8 cellular contexts compared by ENCODE assay signal in genomic region chr15:55289573-55290360, GRCh38. TPM values are rescaled to one million over a fixed set of nuclear protein-coding genes. Genes with fewer than 3 reads are reported as not detected.
DNase-seq lines count a peak whose midpoint lies in the region; ATAC-seq and TF ChIP-seq lines count a peak whose summit lies in the region.

Gene RAB27A, minus strand, starts transcription at chr15:55289813. Its CDS starts 54,879 bp downstream, at chr15:55234934.

- peak within 1 kb of the TSS; percentile 90 for H3K4me3 ChIP-seq in AG10803 (ENCODE audit: low read length)
- H3K4me3 ChIP-seq in PC-3 (ENCODE audit: low read length) = peak within 1 kb of the TSS; percentile 98

- no TSS peak for BruUV-seq in PC-3 (replicated peaks; lab: Mats Ljungman, UMichigan)

- no peak for TF ChIP-seq CTCF in AG10803 (conservative IDR thresholded peaks at IDR 0.05; ENCODE audit: low read length)
- no peak for TF ChIP-seq CTCF in PC-3 (conservative IDR thresholded peaks at IDR 0.05; ENCODE audit: low read depth, low read length)
- TF ChIP-seq CTCF in natural killer cell (IDR thresholded peaks at IDR 0.05) = no peak

- no peaks in the 10 kb centered on the region for H3K9me3 ChIP-seq in PC-3 (ENCODE audit: low read length)

- peak within 1 kb of the TSS; percentile 87 for H3K9ac ChIP-seq in PC-3 (ENCODE audit: low read length)

- ATAC-seq in GM18907 (IDR thresholded peaks at IDR 0.05; ENCODE audit: unreplicated experiment) = peak; percentile 80
- peak; percentile 59 for ATAC-seq in HG03139 (IDR thresholded peaks at IDR 0.05; ENCODE audit: unreplicated experiment)
- ATAC-seq in PC-3 = peak; percentile 89
- ATAC-seq in esophagus mucosa = peak; percentile 81
- peak; percentile 76 to 84 (median 81) for ATAC-seq in natural killer cell
- ATAC-seq in stimulated activated naive CD8-positive, alpha-beta T cell treated with anti-CD3 and anti-CD28 coated beads, Interleukin-15, Interleukin-2, amounts not matched to agents 100 U/mL and 50 U/mL, for 24 hours = peak; percentile 80

- POLR2A ChIA-PET in PC-3 (lab: Charles Lee; ENCODE audit: unreplicated experiment) = no interaction called here

- H3K36me3 Mint-ChIP-seq in natural killer cell = no peaks in the 10 kb centered on the region

- peak within 1 kb of the TSS; percentile 92 for H3K4me3 Mint-ChIP-seq in natural killer cell

- CTCF ChIA-PET in PC-3 (lab: Charles Lee) = no interaction called here

- no peaks in the 10 kb centered on the region; the same call in 1 of the 2 replicates for H3K79me2 ChIP-seq in PC-3 (ENCODE audit: low read length)

- no peaks in the 10 kb centered on the region for H3K9me3 Mint-ChIP-seq in natural killer cell

- H3K27ac ChIP-seq in PC-3 (ENCODE audit: low read length) = peak within 1 kb of the TSS; percentile 45

- no peaks in the 10 kb centered on the region for H3K27me3 ChIP-seq in PC-3 (ENCODE audit: low read length)

- H4K20me1 ChIP-seq in PC-3 (ENCODE audit: low read length) = no peaks in the 10 kb centered on the region

- DNase-seq in AG10803 (ENCODE audit: low read depth) (peak; percentile 61), PC-3 (peak; percentile 41), natural killer cell (peak; percentile 74)
- peak; percentile 80 for DNase-seq in activated T-cell treated with anti-CD3 and anti-CD28 coated beads, Interleukin-2, amount 50 U/mL, for 1 hour
- DNase-seq in stimulated activated naive CD8-positive, alpha-beta T cell treated with anti-CD3 and anti-CD28 coated beads, Interleukin-15, Interleukin-2, amounts not matched to agents 100 U/mL and 50 U/mL, for 24 hours = peak; percentile 84

- H2AFZ ChIP-seq in PC-3 (ENCODE audit: low read length) = peak within 1 kb of the TSS; percentile 99

- peak within 1 kb of the TSS; percentile 86 for H3K4me2 ChIP-seq in PC-3 (ENCODE audit: low read length)

- H3K27ac Mint-ChIP-seq in natural killer cell = peak within 1 kb of the TSS; percentile 93 to 99

- H3F3A ChIP-seq in PC-3 (ENCODE audit: low read length, unreplicated experiment) = no peaks in the 10 kb centered on the region

- intact Hi-C loops in PC-3 (cut with micrococcal nuclease) = loop anchor here (1.0 to 5.0 kb wide), 4 partner anchors 41 to 145 kb away; partner anchors contain the start of gene RSL24D1
- intact Hi-C loops in natural killer cell (cut with micrococcal nuclease) = loop anchor here (1.0 to 10.0 kb wide), 5 partner anchors 7 to 115 kb away; partner anchors contain the start of genes CCPG1 and PIERCE2

- H3K36me3 ChIP-seq in PC-3 (ENCODE audit: low read depth, low read length) = no peaks in the 10 kb centered on the region

- peaks cover 10% of the 10 kb centered on the region; the same call in 1 of the 2 replicates for H3K4me1 ChIP-seq in PC-3 (ENCODE audit: insufficient read depth, low read length)

- H3K27me3 Mint-ChIP-seq in natural killer cell (ENCODE audit: low read depth in 2 of 2) = no peaks in the 10 kb centered on the region

- peaks cover 48 to 49% of the 10 kb centered on the region in 2 donors for H3K4me1 Mint-ChIP-seq in natural killer cell

- H3K9me2 ChIP-seq in PC-3 (replicated peaks; ENCODE audit: low read length) = no peaks in the 10 kb centered on the region

RNA-seq across cellular contexts. Expression of gene RAB27A, which starts in this region (rescaled TPM):
- total RNA-seq in PC-3 (2014; rRNA removed) = 6.3 and 9.4 TPM in 2 replicates
- 12.6 TPM for total RNA-seq in esophagus mucosa
- 100 to 1,000 TPM in 1 of 3 donors, 10 to 100 TPM in 2; 90.0 to 111 (median 98.1) TPM for total RNA-seq in natural killer cell

Comparison
In these comparisons a context has a peak if more than half of its experiments do, and no peak if none do; other contexts are left out.
1. Peak in every context shown above with its lines: DNase-seq, ATAC-seq, H3K4me3 ChIP-seq and H3K27ac ChIP-seq.